12 cellular contexts compared by ENCODE assay signal in genomic region chr4:127783971-127784519, GRCh38. TPM values are rescaled to one million over a fixed set of nuclear protein-coding genes. Genes with fewer than 3 reads are reported as not detected.
DNase-seq lines count a peak whose midpoint lies in the region; ATAC-seq, FAIRE-seq and TF ChIP-seq lines count a peak whose summit lies in the region.
"Had no signal": no experiment of that assay in that cellular context is flagged by ENCODE, and none has a peak within 500 bp of the region (broad histone marks: within the 10 kb centered on the region; RNA-seq: fewer than 3 reads in every experiment).

No MANE protein-coding gene starts in this region.

- 20 to 21% methylated on average over 8 of the region's 8 CpGs for WGBS in pancreas, 2 donors

- no TSS peak for BruUV-seq in Calu3 (replicated peaks; lab: Mats Ljungman, UMichigan)

- CTCF ChIA-PET in Calu3 (lab: Charles Lee): interaction anchor here (0.6 kb wide), 1 partner anchor 34 kb away, joined by 3 read pairs; no protein-coding TSS in a partner anchor

- H3K27ac Mint-ChIP-seq in Calu3 (ENCODE audit: unreplicated experiment) (peak overlapping the region; percentile 85), chondrocyte (ENCODE audit: unreplicated experiment) (peak overlapping the region; percentile 4)

- no peak for TF ChIP-seq CTCF in Calu3 (IDR thresholded peaks at IDR 0.05; ENCODE audit: unreplicated experiment)
- no peak for TF ChIP-seq CTCF in chondrocyte (IDR thresholded peaks at IDR 0.05)
- TF ChIP-seq CTCF in pancreas (IDR thresholded peaks at IDR 0.05): no peak

- H3K27me3 ChIP-seq in pancreas: no peaks in the 10 kb centered on the region

- H3K27ac ChIP-seq in pancreas: peak overlapping the region; percentile 76 to 87 (median 84)

- no peaks in the 10 kb centered on the region for H3K4me1 Mint-ChIP-seq in Calu3 (ENCODE audit: low read depth, unreplicated experiment)
- peaks cover 22% of the 10 kb centered on the region for H3K4me1 Mint-ChIP-seq in chondrocyte (ENCODE audit: low read depth)

- H3K9me3 Mint-ChIP-seq in Calu3 (ENCODE audit: low read depth, unreplicated experiment): no peaks in the 10 kb centered on the region
- H3K9me3 Mint-ChIP-seq in chondrocyte (ENCODE audit: low read depth): no peaks in the 10 kb centered on the region

- H3K4me3 ChIP-seq in pancreas: peak overlapping the region in 3 of 4 donors; percentile 61 to 69 (median 67)
- H3K4me3 ChIP-seq: mucosa of descending colon had no signal

- no peaks in the 10 kb centered on the region for H3K4me1 ChIP-seq in pancreas

- H3K27me3 Mint-ChIP-seq in Calu3 (ENCODE audit: unreplicated experiment) (no peaks in the 10 kb centered on the region), chondrocyte (ENCODE audit: low read depth) (peaks cover 2% of the 10 kb centered on the region)

- H3K36me3 Mint-ChIP-seq in Calu3 (ENCODE audit: insufficient read depth, unreplicated experiment) (peaks cover 36% of the 10 kb centered on the region), chondrocyte (ENCODE audit: low read depth) (no peaks in the 10 kb centered on the region)

- DNase-seq in Calu3 (no peak), MV-4-11 (lab: John Stamatoyannopoulos, UW) (peak; percentile 1), chondrocyte (ENCODE audit: low spot score) (no peak), pancreas (no peak), NCI-H69 (lab: John Stamatoyannopoulos, UW) (no peak), NCI-H1048 (lab: John Stamatoyannopoulos, UW) (no peak)
- DNase-seq: activated CD4-positive, CD25-positive, alpha-beta regulatory T cell; foreskin melanocyte had no signal

- FAIRE-seq in pancreas (lab: Jason Lieb, UNC): peak; percentile 5

- no peak for ATAC-seq in pancreas
- no peak for ATAC-seq in GM19467 (IDR thresholded peaks at IDR 0.05; ENCODE audit: unreplicated experiment)
- no peak for ATAC-seq in HG02763 (IDR thresholded peaks at IDR 0.05; ENCODE audit: unreplicated experiment)

- intact Hi-C loops in Calu3 (cut with micrococcal nuclease; ENCODE audit: unreplicated experiment) (no loop called here), pancreas (cut with DNase I) (no loop called here)

- H3K4me3 Mint-ChIP-seq in Calu3 (ENCODE audit: low read depth, unreplicated experiment) (peak overlapping the region; percentile 97), chondrocyte (ENCODE audit: unreplicated experiment) (no peak overlapping the region)

- H3K36me3 ChIP-seq in pancreas: no peaks in the 10 kb centered on the region

- H3K9me3 ChIP-seq in pancreas: no peaks in the 10 kb centered on the region
- H3K9me3 ChIP-seq: mucosa of descending colon had no signal

RNA-seq across cellular contexts. Expression of gene HSPA4L, which starts 1.9 kb away (rescaled TPM):
- total RNA-seq in Calu3 (2022) (16.4 and 17.8 TPM in 2 replicates), chondrocyte (3.7 to 5.7 TPM (median 4.0 TPM) in 3 replicates), pancreas (1 to 10 TPM; 4.1 to 7.1 (median 6.3) TPM)
- polyA plus RNA-seq in pancreas: 1 to 10 TPM; 1.2 to 2.0 TPM

RNA-seq across cellular contexts. Expression of gene SLC25A31, which starts 53.8 kb away (rescaled TPM):
- not detected in 2 replicates for total RNA-seq in Calu3 (2022)
- total RNA-seq in chondrocyte: not detected in 3 replicates
- total RNA-seq in pancreas: not detected
- under 1 TPM in 1 of 2 donors, not detected in 1; 0.07 TPM for polyA plus RNA-seq in pancreas
- total RNA-seq: IMR-90, mucosa of descending colon had no signal
- polyA plus RNA-seq: IMR-90 had no signal
